Comparison of ENCODE assay signal across 15 cellular contexts in the genomic region with DNA sequence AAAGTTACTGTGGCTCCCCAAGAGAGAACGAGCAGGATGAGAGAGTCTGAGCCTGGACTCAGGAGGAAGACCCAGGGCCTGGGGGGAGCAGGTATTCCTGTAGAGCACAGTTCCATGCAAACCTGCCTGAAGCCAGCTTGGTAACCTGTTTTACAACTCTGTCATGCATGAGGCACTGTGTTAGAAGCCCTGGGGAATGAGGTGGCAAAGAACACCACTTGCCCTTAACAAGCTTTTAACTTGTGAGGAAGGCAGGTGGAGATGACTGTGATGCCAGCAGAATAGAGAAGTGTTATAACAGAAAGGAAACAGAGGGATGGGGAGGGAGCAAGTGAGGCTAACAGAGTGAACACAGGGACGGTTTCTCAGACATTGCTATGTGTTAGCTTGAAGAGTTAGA. TPM values are rescaled to one million over a fixed set of nuclear protein-coding genes. Genes with fewer than 3 reads are reported as not detected.
A peak's percentile ranks its signal among the peaks of the same experiment; 100 is the strongest.
DNase-seq lines count a peak whose midpoint lies in the region; ATAC-seq and TF ChIP-seq lines count a peak whose summit lies in the region.
"Had no signal": no experiment of that assay in that cellular context is flagged by ENCODE, and none has a peak within 500 bp of the region (broad histone marks: within the 10 kb centered on the region; RNA-seq: fewer than 3 reads in every experiment).

No MANE protein-coding gene starts in this region.

- H3K9me3 ChIP-seq in BLaER1 treated with 17β-estradiol and CSF1 and Interleukin-3, amounts not matched to agents 10 nM and 100 nM (replicated peaks in 1 of 11), result peaks cover 0 to 39% (median 26%) of the 10 kb centered on the region in 11 experiments; a peak in 18 of 22 replicates
- peaks cover 17% of the 10 kb centered on the region for H3K9me3 ChIP-seq in PC-9 (ENCODE audit: insufficient read depth, low read depth)
- H3K9me3 ChIP-seq: ovary had no signal

- H3K27me3 ChIP-seq in BLaER1 treated with 17β-estradiol and CSF1 and Interleukin-3, amounts not matched to agents 10 nM and 100 nM, result no peaks in the 10 kb centered on the region
- H3K27me3 ChIP-seq in PC-9 (ENCODE audit: insufficient read depth, low read depth), result no peaks in the 10 kb centered on the region
- H3K27me3 ChIP-seq: cardiac muscle cell, ovary had no signal

- no peak for TF ChIP-seq CTCF in PC-9 (conservative IDR thresholded peaks at IDR 0.05)

- H3K4me1 ChIP-seq in BLaER1 treated with 17β-estradiol and CSF1 and Interleukin-3, amounts not matched to agents 10 nM and 100 nM, result peaks cover 57 to 79% (median 69%) of the 10 kb centered on the region in 10 experiments
- peaks cover 47% of the 10 kb centered on the region for H3K4me1 ChIP-seq in PC-9 (replicated peaks; ENCODE audit: insufficient read depth)

- POLR2A ChIA-PET in PC-9 (lab: Charles Lee; ENCODE audit: unreplicated experiment), result interaction anchor here (0.7 kb wide), 1 partner anchor 16 kb away, joined by 4 read pairs; no protein-coding TSS in a partner anchor

- H3K36me3 ChIP-seq in BLaER1 treated with 17β-estradiol and CSF1 and Interleukin-3, amounts not matched to agents 10 nM and 100 nM, result peaks cover 0 to 11% (median 0%) of the 10 kb centered on the region in 11 experiments; a peak in 3 of 22 replicates
- H3K36me3 ChIP-seq in PC-9 (ENCODE audit: low read depth), result no peaks in the 10 kb centered on the region
- H3K36me3 ChIP-seq: cardiac muscle cell, ovary had no signal

- ATAC-seq in GM19397 (IDR thresholded peaks at IDR 0.05; ENCODE audit: unreplicated experiment) (no peak), HG03460 (IDR thresholded peaks at IDR 0.05; ENCODE audit: unreplicated experiment) (no peak)

- peak; percentile 42 for DNase-seq in HT-29 (ENCODE audit: low spot score)
- peak; percentile 70 to 92 for DNase-seq in PC-9
- peak; percentile 89 for DNase-seq in islet precursor cell
- DNase-seq in NCI-H82 treated with DMSO at 0.1 percent for 48 hours (lab: John Stamatoyannopoulos, UW; ENCODE audit: unreplicated experiment), result no peak
- DNase-seq in NCI-H2107 (lab: John Stamatoyannopoulos, UW), result no peak
- DNase-seq: activated CD4-positive, alpha-beta T cell treated with anti-CD3 and anti-CD28 coated beads, Interleukin-2, amount 50 U/mL, for 4 hours; activated gamma-delta T cell treated with Interleukin-2 at 50 U/mL for 16 hours; hippocampal formation; NCI-H524; ovary; SW 1271 had no signal

- H3K79me2 ChIP-seq in PC-9 (ENCODE audit: low read depth), result no peaks in the 10 kb centered on the region

- no peak overlapping the region for H2AFZ ChIP-seq in PC-9

- no peaks in the 10 kb centered on the region for H4K20me1 ChIP-seq in BLaER1 treated with 17β-estradiol and CSF1 and Interleukin-3, amounts not matched to agents 10 nM and 100 nM
- no peaks in the 10 kb centered on the region for H4K20me1 ChIP-seq in PC-9 (ENCODE audit: insufficient read depth)

- no TSS peak for BruUV-seq in PC-9 (replicated peaks; lab: Mats Ljungman, UMichigan)

- H3K4me3 ChIP-seq in BLaER1 treated with 17β-estradiol and CSF1 and Interleukin-3, amounts not matched to agents 10 nM and 100 nM, result no peak overlapping the region
- no peak overlapping the region for H3K4me3 ChIP-seq in PC-9
- H3K4me3 ChIP-seq: cardiac muscle cell, ovary had no signal

- intact Hi-C loops in PC-9 (cut with micrococcal nuclease; ENCODE audit: unreplicated experiment), result loop anchor here (2.0 kb wide), 1 partner anchor 41 kb away; the partner anchor contains the start of gene IL1B

- H3K9ac ChIP-seq in BLaER1 treated with 17β-estradiol and CSF1 and Interleukin-3, amounts not matched to agents 10 nM and 100 nM, result 0 out of 22 replicates have a peak overlapping the region, but pooled peaks of 1 of the 11 experiments have one; percentile 2

- CTCF ChIA-PET in PC-9 (lab: Charles Lee), result interaction anchor here (0.6 kb wide), 1 partner anchor 196 kb away, joined by 10 read pairs; no protein-coding TSS in a partner anchor

- peak overlapping the region; percentile 1 to 71 (median 48); a peak in 18 of 22 replicates for H3K4me2 ChIP-seq in BLaER1 treated with 17β-estradiol and CSF1 and Interleukin-3, amounts not matched to agents 10 nM and 100 nM
- peak overlapping the region; percentile 57 for H3K4me2 ChIP-seq in PC-9

- H3K27ac ChIP-seq in BLaER1 treated with 17β-estradiol and CSF1 and Interleukin-3, amounts not matched to agents 10 nM and 100 nM, result peak overlapping the region in 7 of 11 experiments; percentile 3 to 85 (median 35); a peak in 7 of 22 replicates
- peak overlapping the region; percentile 99 for H3K27ac ChIP-seq in PC-9
- H3K27ac ChIP-seq: cardiac muscle cell, ovary had no signal

- H3F3A ChIP-seq in PC-9 (ENCODE audit: insufficient read depth, low read depth), result peaks cover 47% of the 10 kb centered on the region

- no peaks in the 10 kb centered on the region for H3K9me2 ChIP-seq in PC-9 (ENCODE audit: insufficient read depth)

RNA-seq across cellular contexts. Expression of gene IL1A, which starts 11.4 kb away (rescaled TPM):
- not detected in 2 replicates for total RNA-seq in HT-29 (2014; rRNA removed; shearing (Covaris generic))
- total RNA-seq in PC-9 (2021), result 0.55 TPM in 2 replicates
- total RNA-seq: cardiac muscle cell had no signal

RNA-seq across cellular contexts. Expression of gene CKAP2L, which starts 31.3 kb away (rescaled TPM):
- total RNA-seq in HT-29 (2014; rRNA removed; shearing (Covaris generic)), result 2.5 and 4.0 TPM in 2 replicates
- total RNA-seq in PC-9 (2021), result 17.7 and 28.7 TPM in 2 replicates

RNA-seq across cellular contexts. Expression of gene IL1B, which starts 40.9 kb away (rescaled TPM):
- 0.13 and 0.20 TPM in 2 replicates for total RNA-seq in HT-29 (2014; rRNA removed; shearing (Covaris generic))
- 1.4 TPM in 2 replicates for total RNA-seq in PC-9 (2021)
- total RNA-seq: cardiac muscle cell had no signal

Comparison
In these comparisons a context has a peak if more than half of its experiments do, and no peak if none do; other contexts are left out.
1. DNase-seq: peak in HT-29 (single experiment), PC-9 (2 of 2) and islet precursor cell (single experiment); none in NCI-H82 treated with DMSO at 0.1 percent for 48 hours (single experiment) and NCI-H2107 (single experiment).